In genomic region chr6:167127785-167128531, GRCh38 we compare ENCODE assay signal across 1 cellular context.
TF ChIP-seq lines count a peak whose summit lies in the region.

No MANE protein-coding gene starts in this region.

TF ChIP-seq in H1, 55 proteins besides CTCF, POLR2A, EP300 and RAD21:
- TF ChIP-seq, protein P1, sequence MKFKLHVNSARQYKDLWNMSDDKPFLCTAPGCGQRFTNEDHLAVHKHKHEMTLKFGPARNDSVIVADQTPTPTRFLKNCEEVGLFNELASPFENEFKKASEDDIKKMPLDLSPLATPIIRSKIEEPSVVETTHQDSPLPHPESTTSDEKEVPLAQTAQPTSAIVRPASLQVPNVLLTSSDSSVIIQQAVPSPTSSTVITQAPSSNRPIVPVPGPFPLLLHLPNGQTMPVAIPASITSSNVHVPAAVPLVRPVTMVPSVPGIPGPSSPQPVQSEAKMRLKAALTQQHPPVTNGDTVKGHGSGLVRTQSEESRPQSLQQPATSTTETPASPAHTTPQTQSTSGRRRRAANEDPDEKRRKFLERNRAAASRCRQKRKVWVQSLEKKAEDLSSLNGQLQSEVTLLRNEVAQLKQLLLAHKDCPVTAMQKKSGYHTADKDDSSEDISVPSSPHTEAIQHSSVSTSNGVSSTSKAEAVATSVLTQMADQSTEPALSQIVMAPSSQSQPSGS (IDR thresholded peaks at IDR 0.05; ENCODE audit: low read length), result no peak
- TF ChIP-seq SP4 (IDR thresholded peaks at IDR 0.05; ENCODE audit: low read length), result no peak
- no peak for TF ChIP-seq CEBPB (IDR thresholded peaks at IDR 0.05; ENCODE audit: low read depth, low read length)
- TF ChIP-seq HDAC2 (IDR thresholded peaks at IDR 0.05; ENCODE audit: borderline replicate concordance in 1 of 2, low read depth in 2 of 2, low read length in 2 of 2), result no peak
- TF ChIP-seq TAF7 (optimal IDR thresholded peaks at IDR 0.05; ENCODE audit: borderline replicate concordance, low read depth, low read length), result no peak
- TF ChIP-seq RBBP5 (IDR thresholded peaks at IDR 0.05; ENCODE audit: borderline replicate concordance, low read depth, low read length), result no peak
- no peak for TF ChIP-seq KDM5A (IDR thresholded peaks at IDR 0.05; ENCODE audit: low read length)
- no peak for TF ChIP-seq POLR2AphosphoS5 (IDR thresholded peaks at IDR 0.05; ENCODE audit: low read depth, low read length)
- TF ChIP-seq CHD1 (IDR thresholded peaks at IDR 0.05; ENCODE audit: low read depth, low read length), result no peak
- no peak for TF ChIP-seq ZNF274 (IDR thresholded peaks at IDR 0.05; ENCODE audit: borderline replicate concordance, extremely low read depth, low read length)
- TF ChIP-seq EGR1 (IDR thresholded peaks at IDR 0.05; ENCODE audit: borderline replicate concordance, low read depth, low read length), result no peak
- no peak for TF ChIP-seq CBX8 (IDR thresholded peaks at IDR 0.05; ENCODE audit: borderline replicate concordance, low read depth, low read length)
